In genomic region chr5:71586941-71587708, GRCh38 we compare ENCODE assay signal across 8 cellular contexts. TPM values are rescaled to one million over a fixed set of nuclear protein-coding genes. Genes with fewer than 3 reads are reported as not detected.
DNase-seq lines count a peak whose midpoint lies in the region; ATAC-seq and TF ChIP-seq lines count a peak whose summit lies in the region.

MCCC2 (plus strand) TSS chr5:71587340; CDS start chr5:71587426, 86 bp downstream.

- H3K27ac ChIP-seq in spleen: peak within 1 kb of the TSS; percentile 84 to 94 (median 90)

- no peaks in the 10 kb centered on the region for H3K9me3 ChIP-seq in spleen

- peak in 1 of 3 donors; percentile 40 for TF ChIP-seq POLR2A in spleen (IDR thresholded peaks at IDR 0.05)

- ATAC-seq in GM19025 (IDR thresholded peaks at IDR 0.05; ENCODE audit: low read depth, unreplicated experiment) (peak; percentile 96), HG03280 (IDR thresholded peaks at IDR 0.05; ENCODE audit: unreplicated experiment) (peak; percentile 98)

- H3K27me3 ChIP-seq in spleen (replicated peaks in 1 of 7): no peaks in the 10 kb centered on the region

- H3K36me3 ChIP-seq in spleen: peaks cover 0 to 4% (median 0%) of the 10 kb centered on the region in 6 donors

- peaks cover 9 to 47% (median 30%) of the 10 kb centered on the region in 6 donors for H3K4me1 ChIP-seq in spleen

- H3K4me3 ChIP-seq in AG09309 (ENCODE audit: control insufficient read depth, low read depth, low read length) (peak within 1 kb of the TSS; percentile 53), spleen (peak within 1 kb of the TSS; percentile 74 to 89 (median 80))

- intact Hi-C loops in spleen (cut with DNase I; ENCODE audit: low total_unique reads): no loop called here

- DNase-seq in AG09309 (ENCODE audit: low read depth): peak; percentile 67
- peak; percentile 83 for DNase-seq in NCI-H345 treated with DMSO at 0.1 percent for 48 hours (lab: John Stamatoyannopoulos, UW; ENCODE audit: unreplicated experiment)
- DNase-seq in activated CD4-positive, CD25-positive, alpha-beta regulatory T cell treated with anti-CD3 and anti-CD28 coated beads, Interleukin-2, amount 50 U/mL, for 16 hours (ENCODE audit: low read depth, low spot score): peak; percentile 91
- peak; percentile 95 for DNase-seq in central memory CD4-positive, alpha-beta T cell
- peak; percentile 96 for DNase-seq in inferior parietal cortex (ENCODE audit: extremely low spot score)
- DNase-seq in spleen: peak; percentile 98

- WGBS in spleen, 5 donors: 0 to 7% (median 1%) methylated on average over 33 to 56 of the region's 56 CpGs

- no peak for TF ChIP-seq CTCF in AG09309 (IDR thresholded peaks at IDR 0.05; ENCODE audit: control insufficient read depth, insufficient read depth, low read depth, low read length, missing control alignments)
- TF ChIP-seq CTCF in spleen (IDR thresholded peaks at IDR 0.05 in 8 of 11, conservative IDR thresholded peaks at IDR 0.05 in 3 of 11): no peak

RNA-seq across cellular contexts. Expression of gene MCCC2, which starts in this region (rescaled TPM):
- total RNA-seq in spleen: 10 to 100 TPM; 30.3 to 48.8 (median 32.9) TPM
- 10 to 100 TPM; 15.3 to 19.0 (median 17.5) TPM for polyA plus RNA-seq in spleen

Comparison
In these comparisons a context has a peak if more than half of its experiments do, and no peak if none do; other contexts are left out.
1. Peak in every context shown above with its lines: DNase-seq, ATAC-seq, H3K4me3 ChIP-seq and H3K27ac ChIP-seq.